In the genomic region with DNA sequence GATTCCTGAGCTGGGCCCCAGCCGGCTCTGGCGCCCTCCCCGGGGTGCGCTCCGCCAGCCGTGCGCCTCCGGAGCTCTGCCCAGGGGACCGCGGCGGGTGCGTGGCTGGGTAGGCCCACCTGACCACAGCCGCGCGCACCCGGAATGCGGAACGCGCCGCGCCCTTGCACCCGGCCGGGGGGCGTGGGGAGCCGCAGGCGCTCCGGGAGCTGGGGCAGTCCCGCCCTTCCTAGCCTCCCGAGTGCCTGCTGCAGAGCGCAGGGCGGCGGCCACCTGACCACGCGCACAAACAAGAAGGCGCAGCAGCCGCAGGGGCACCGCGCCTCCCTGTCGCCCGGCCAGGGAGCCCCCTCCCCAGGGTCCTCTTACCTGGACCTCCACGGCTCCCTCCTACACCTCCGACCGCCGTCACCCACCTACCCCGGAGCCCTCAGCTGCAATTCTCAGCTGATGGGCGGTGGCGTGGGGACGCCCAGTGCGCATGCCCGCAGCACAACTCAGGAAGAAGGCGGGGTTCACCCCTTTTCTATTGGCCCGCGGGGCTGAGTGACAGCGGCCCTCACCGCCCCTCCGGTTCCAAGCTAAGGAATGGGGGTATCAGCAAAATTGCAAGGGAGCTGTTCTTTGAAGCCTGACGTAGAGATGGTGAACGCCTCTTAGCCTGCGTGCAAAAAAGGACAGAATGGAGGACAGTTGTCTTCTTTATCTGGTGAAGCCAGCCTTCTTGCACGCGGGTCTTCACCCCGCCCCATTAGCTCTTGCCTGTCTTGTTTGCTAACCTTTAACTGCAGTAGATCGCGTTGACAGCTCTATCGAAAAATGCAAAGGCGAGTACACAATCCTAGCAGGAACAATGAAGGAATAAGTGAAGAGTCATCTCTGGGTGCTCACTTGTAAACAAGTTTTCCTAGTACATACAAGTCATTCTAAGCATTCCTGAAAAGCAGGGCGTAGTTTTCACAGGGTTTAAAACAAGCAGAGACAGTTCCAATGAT, we compare ENCODE assay signal across 1 cellular context.
TF ChIP-seq lines count a peak whose summit lies in the region.

A gene with protein sequence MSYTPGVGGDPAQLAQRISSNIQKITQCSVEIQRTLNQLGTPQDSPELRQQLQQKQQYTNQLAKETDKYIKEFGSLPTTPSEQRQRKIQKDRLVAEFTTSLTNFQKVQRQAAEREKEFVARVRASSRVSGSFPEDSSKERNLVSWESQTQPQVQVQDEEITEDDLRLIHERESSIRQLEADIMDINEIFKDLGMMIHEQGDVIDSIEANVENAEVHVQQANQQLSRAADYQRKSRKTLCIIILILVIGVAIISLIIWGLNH (minus strand): TSS at position 479 of the 995 bp plus-strand sequence. CDS start 9,586 bp downstream, outside the sequence.

TF ChIP-seq in HepG2, 621 proteins besides CTCF, POLR2A, EP300 and RAD21 (continued from another document and continues in another):
- peak; percentile 13; the same call in 1 of the 2 replicates for TF ChIP-seq GATAD2A (CRISPR knock-in tag; IDR thresholded peaks at IDR 0.05)
- TF ChIP-seq FOXA3 (CRISPR knock-in tag; IDR thresholded peaks at IDR 0.05), result peak; percentile 16
- TF ChIP-seq, protein P1, sequence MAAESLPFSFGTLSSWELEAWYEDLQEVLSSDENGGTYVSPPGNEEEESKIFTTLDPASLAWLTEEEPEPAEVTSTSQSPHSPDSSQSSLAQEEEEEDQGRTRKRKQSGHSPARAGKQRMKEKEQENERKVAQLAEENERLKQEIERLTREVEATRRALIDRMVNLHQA (CRISPR knock-in tag; IDR thresholded peaks at IDR 0.05), result no peak
- TF ChIP-seq, protein P2, sequence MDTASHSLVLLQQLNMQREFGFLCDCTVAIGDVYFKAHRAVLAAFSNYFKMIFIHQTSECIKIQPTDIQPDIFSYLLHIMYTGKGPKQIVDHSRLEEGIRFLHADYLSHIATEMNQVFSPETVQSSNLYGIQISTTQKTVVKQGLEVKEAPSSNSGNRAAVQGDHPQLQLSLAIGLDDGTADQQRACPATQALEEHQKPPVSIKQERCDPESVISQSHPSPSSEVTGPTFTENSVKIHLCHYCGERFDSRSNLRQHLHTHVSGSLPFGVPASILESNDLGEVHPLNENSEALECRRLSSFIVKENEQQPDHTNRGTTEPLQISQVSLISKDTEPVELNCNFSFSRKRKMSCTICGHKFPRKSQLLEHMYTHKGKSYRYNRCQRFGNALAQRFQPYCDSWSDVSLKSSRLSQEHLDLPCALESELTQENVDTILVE (CRISPR knock-in tag; IDR thresholded peaks at IDR 0.05), result peak; percentile 69
- TF ChIP-seq, protein P3, sequence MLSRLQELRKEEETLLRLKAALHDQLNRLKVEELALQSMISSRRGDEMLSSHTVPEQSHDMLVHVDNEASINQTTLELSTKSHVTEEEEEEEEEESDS (CRISPR knock-in tag; IDR thresholded peaks at IDR 0.05; ENCODE audit: borderline replicate concordance), result no peak
- TF ChIP-seq NFRKB (IDR thresholded peaks at IDR 0.05), result no peak
- TF ChIP-seq, protein P4, sequence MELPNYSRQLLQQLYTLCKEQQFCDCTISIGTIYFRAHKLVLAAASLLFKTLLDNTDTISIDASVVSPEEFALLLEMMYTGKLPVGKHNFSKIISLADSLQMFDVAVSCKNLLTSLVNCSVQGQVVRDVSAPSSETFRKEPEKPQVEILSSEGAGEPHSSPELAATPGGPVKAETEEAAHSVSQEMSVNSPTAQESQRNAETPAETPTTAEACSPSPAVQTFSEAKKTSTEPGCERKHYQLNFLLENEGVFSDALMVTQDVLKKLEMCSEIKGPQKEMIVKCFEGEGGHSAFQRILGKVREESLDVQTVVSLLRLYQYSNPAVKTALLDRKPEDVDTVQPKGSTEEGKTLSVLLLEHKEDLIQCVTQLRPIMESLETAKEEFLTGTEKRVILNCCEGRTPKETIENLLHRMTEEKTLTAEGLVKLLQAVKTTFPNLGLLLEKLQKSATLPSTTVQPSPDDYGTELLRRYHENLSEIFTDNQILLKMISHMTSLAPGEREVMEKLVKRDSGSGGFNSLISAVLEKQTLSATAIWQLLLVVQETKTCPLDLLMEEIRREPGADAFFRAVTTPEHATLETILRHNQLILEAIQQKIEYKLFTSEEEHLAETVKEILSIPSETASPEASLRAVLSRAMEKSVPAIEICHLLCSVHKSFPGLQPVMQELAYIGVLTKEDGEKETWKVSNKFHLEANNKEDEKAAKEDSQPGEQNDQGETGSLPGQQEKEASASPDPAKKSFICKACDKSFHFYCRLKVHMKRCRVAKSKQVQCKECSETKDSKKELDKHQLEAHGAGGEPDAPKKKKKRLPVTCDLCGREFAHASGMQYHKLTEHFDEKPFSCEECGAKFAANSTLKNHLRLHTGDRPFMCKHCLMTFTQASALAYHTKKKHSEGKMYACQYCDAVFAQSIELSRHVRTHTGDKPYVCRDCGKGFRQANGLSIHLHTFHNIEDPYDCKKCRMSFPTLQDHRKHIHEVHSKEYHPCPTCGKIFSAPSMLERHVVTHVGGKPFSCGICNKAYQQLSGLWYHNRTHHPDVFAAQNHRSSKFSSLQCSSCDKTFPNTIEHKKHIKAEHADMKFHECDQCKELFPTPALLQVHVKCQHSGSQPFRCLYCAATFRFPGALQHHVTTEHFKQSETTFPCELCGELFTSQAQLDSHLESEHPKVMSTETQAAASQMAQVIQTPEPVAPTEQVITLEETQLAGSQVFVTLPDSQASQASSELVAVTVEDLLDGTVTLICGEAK (IDR thresholded peaks at IDR 0.05), result no peak
- TF ChIP-seq, protein P4 (CRISPR knock-in tag; IDR thresholded peaks at IDR 0.05), result no peak
- peak; percentile 97 for TF ChIP-seq SALL2 (CRISPR knock-in tag; IDR thresholded peaks at IDR 0.05)
- no peak for TF ChIP-seq NBN (conservative IDR thresholded peaks at IDR 0.05)
- TF ChIP-seq, protein P5, sequence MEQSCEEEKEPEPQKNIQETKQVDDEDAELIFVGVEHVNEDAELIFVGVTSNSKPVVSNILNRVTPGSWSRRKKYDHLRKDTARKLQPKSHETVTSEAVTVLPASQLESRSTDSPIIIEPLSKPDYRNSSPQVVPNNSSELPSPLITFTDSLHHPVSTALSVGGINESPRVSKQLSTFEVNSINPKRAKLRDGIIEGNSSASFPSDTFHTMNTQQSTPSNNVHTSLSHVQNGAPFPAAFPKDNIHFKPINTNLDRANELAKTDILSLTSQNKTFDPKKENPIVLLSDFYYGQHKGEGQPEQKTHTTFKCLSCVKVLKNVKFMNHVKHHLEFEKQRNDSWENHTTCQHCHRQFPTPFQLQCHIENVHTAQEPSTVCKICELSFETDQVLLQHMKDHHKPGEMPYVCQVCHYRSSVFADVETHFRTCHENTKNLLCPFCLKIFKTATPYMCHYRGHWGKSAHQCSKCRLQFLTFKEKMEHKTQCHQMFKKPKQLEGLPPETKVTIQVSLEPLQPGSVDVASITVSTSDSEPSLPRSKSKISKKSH (CRISPR knock-in tag; IDR thresholded peaks at IDR 0.05; ENCODE audit: borderline replicate concordance), result no peak; the same call in 1 of the 2 replicates
- peak; percentile 46; the same call in 1 of the 2 replicates for TF ChIP-seq IRX3 (CRISPR knock-in tag; IDR thresholded peaks at IDR 0.05; ENCODE audit: borderline replicate concordance, low read depth)
- TF ChIP-seq, protein P6, sequence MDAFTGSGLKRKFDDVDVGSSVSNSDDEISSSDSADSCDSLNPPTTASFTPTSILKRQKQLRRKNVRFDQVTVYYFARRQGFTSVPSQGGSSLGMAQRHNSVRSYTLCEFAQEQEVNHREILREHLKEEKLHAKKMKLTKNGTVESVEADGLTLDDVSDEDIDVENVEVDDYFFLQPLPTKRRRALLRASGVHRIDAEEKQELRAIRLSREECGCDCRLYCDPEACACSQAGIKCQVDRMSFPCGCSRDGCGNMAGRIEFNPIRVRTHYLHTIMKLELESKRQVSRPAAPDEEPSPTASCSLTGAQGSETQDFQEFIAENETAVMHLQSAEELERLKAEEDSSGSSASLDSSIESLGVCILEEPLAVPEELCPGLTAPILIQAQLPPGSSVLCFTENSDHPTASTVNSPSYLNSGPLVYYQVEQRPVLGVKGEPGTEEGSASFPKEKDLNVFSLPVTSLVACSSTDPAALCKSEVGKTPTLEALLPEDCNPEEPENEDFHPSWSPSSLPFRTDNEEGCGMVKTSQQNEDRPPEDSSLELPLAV (CRISPR knock-in tag; conservative IDR thresholded peaks at IDR 0.05; ENCODE audit: low read depth), result no peak
- peak; percentile 16; the same call in 1 of the 2 replicates for TF ChIP-seq ZNF619 (CRISPR knock-in tag; IDR thresholded peaks at IDR 0.05)
- no peak for TF ChIP-seq REL (CRISPR knock-in tag; conservative IDR thresholded peaks at IDR 0.05)
- peak; percentile 95 for TF ChIP-seq RBM39 (IDR thresholded peaks at IDR 0.05; ENCODE audit: low read depth, low read length, poor library complexity, severe bottlenecking)
- TF ChIP-seq IKZF1 (IDR thresholded peaks at IDR 0.05), result no peak
- TF ChIP-seq ZNF543 (CRISPR knock-in tag; IDR thresholded peaks at IDR 0.05), result peak; percentile 99
- peak; percentile 96 for TF ChIP-seq ZSCAN31 (CRISPR knock-in tag; IDR thresholded peaks at IDR 0.05; ENCODE audit: low read depth)
- TF ChIP-seq, protein P7, sequence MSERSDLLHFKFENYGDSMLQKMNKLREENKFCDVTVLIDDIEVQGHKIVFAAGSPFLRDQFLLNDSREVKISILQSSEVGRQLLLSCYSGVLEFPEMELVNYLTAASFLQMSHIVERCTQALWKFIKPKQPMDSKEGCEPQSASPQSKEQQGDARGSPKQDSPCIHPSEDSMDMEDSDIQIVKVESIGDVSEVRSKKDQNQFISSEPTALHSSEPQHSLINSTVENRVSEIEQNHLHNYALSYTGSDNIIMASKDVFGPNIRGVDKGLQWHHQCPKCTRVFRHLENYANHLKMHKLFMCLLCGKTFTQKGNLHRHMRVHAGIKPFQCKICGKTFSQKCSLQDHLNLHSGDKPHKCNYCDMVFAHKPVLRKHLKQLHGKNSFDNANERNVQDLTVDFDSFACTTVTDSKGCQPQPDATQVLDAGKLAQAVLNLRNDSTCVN (CRISPR knock-in tag; IDR thresholded peaks at IDR 0.05; ENCODE audit: borderline replicate concordance), result peak; percentile 56
- TF ChIP-seq, protein P8, sequence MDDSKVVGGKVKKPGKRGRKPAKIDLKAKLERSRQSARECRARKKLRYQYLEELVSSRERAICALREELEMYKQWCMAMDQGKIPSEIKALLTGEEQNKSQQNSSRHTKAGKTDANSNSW (CRISPR knock-in tag; IDR thresholded peaks at IDR 0.05; ENCODE audit: borderline replicate concordance), result no peak
- TF ChIP-seq PHF5A (CRISPR knock-in tag; IDR thresholded peaks at IDR 0.05; ENCODE audit: low read depth, unreplicated experiment), result no peak
- TF ChIP-seq KDM4B (CRISPR knock-in tag; IDR thresholded peaks at IDR 0.05), result peak; percentile 19; the same call in 1 of the 2 replicates
- TF ChIP-seq, protein P9, sequence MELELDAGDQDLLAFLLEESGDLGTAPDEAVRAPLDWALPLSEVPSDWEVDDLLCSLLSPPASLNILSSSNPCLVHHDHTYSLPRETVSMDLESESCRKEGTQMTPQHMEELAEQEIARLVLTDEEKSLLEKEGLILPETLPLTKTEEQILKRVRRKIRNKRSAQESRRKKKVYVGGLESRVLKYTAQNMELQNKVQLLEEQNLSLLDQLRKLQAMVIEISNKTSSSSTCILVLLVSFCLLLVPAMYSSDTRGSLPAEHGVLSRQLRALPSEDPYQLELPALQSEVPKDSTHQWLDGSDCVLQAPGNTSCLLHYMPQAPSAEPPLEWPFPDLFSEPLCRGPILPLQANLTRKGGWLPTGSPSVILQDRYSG (CRISPR knock-in tag; IDR thresholded peaks at IDR 0.05), result no peak; the same call in 1 of the 2 replicates
- TF ChIP-seq MYNN (CRISPR knock-in tag; IDR thresholded peaks at IDR 0.05; ENCODE audit: low read depth), result peak; percentile 55; the same call in 1 of the 2 replicates
- TF ChIP-seq, protein P10, sequence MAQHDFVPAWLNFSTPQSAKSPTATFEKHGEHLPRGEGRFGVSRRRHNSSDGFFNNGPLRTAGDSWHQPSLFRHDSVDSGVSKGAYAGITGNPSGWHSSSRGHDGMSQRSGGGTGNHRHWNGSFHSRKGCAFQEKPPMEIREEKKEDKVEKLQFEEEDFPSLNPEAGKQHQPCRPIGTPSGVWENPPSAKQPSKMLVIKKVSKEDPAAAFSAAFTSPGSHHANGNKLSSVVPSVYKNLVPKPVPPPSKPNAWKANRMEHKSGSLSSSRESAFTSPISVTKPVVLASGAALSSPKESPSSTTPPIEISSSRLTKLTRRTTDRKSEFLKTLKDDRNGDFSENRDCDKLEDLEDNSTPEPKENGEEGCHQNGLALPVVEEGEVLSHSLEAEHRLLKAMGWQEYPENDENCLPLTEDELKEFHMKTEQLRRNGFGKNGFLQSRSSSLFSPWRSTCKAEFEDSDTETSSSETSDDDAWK (CRISPR knock-in tag; IDR thresholded peaks at IDR 0.05), result no peak
